In genomic region chr6:56831334-56831733, GRCh38 we compare ENCODE assay signal across 26 cellular contexts.
A peak's percentile ranks its signal among the peaks of the same experiment; 100 is the strongest.
DNase-seq lines count a peak whose midpoint lies in the region; ATAC-seq and TF ChIP-seq lines count a peak whose summit lies in the region.
"Had no signal": no experiment of that assay in that cellular context is flagged by ENCODE, and none has a peak within 500 bp of the region (broad histone marks: within the 10 kb centered on the region; RNA-seq: fewer than 3 reads in every experiment).

No MANE protein-coding gene starts in this region.

- H3K4me1 ChIP-seq in cardiac muscle cell (ENCODE audit: low read depth) (peaks cover 27% of the 10 kb centered on the region), HEK293 (ENCODE audit: control insufficient read depth, insufficient read depth, low read length) (peaks cover 4% of the 10 kb centered on the region; the same call in 1 of the 2 replicates), gastrocnemius medialis (peaks cover 70 to 80% of the 10 kb centered on the region in 2 donors), body of pancreas (no peaks in the 10 kb centered on the region)
- H3K4me1 ChIP-seq: Caco-2 had no signal

- H3K4me3 ChIP-seq in cardiac muscle cell: no peak overlapping the region
- no peak overlapping the region for H3K4me3 ChIP-seq in HEK293 (ENCODE audit: low read depth, low read length)
- H3K4me3 ChIP-seq in gastrocnemius medialis: no peak overlapping the region
- H3K4me3 ChIP-seq in body of pancreas: no peak overlapping the region

- TF ChIP-seq CTCF in cardiac muscle cell (IDR thresholded peaks at IDR 0.05; ENCODE audit: low read depth, low read length) (no peak), HEK293 (tag by site-specific recombination; IDR thresholded peaks at IDR 0.05) (no peak), gastrocnemius medialis (IDR thresholded peaks at IDR 0.05 in 4 of 5, conservative IDR thresholded peaks at IDR 0.05 in 1 of 5) (no peak), body of pancreas (IDR thresholded peaks at IDR 0.05) (no peak)

- no peaks in the 10 kb centered on the region for H3K27me3 ChIP-seq in cardiac muscle cell
- H3K27me3 ChIP-seq in gastrocnemius medialis: no peaks in the 10 kb centered on the region
- H3K27me3 ChIP-seq in body of pancreas: no peaks in the 10 kb centered on the region

- CTCF ChIA-PET in HEK293 (lab: Yijun Ruan, JAX): no interaction called here

- TF ChIP-seq POLR2A in gastrocnemius medialis (IDR thresholded peaks at IDR 0.05) (no peak), body of pancreas (IDR thresholded peaks at IDR 0.05) (no peak)

- DNase-seq in cardiac muscle cell (ENCODE audit: low read depth in 1 of 2, low spot score in 1 of 2) (peak in 1 of 2 donors; percentile 49), left cardiac atrium (no peak), amniotic epithelial cell (ENCODE audit: low read depth) (peak; percentile 62), gastrocnemius medialis (no peak), body of pancreas (no peak), DMS114 treated with DMSO at 0.1 percent for 48 hours (lab: John Stamatoyannopoulos, UW; ENCODE audit: unreplicated experiment) (no peak)
- DNase-seq: Caco-2; CD8-positive, alpha-beta T cell; DMS79; EL; GDM1; H7; NCI-H1092; NCI-H1417 treated with DMSO at 0.1 percent for 48 hours; NCI-H1694 treated with DMSO at 0.1 percent for 48 hours; NCI-H2081; NCI-H2171 treated with DMSO at 0.1 percent for 48 hours; NCI-H345; NCI-H510A treated with DMSO at 0.1 percent for 48 hours; NCI-H748 treated with DMSO at 0.1 percent for 48 hours; PC-3; SHP77 had no signal

- in situ Hi-C loops in gastrocnemius medialis (cut with MboI; ENCODE audit: low sequenced_read_pairs in 4 of 4): no loop called here

- peak overlapping the region; percentile 8 for H3K27ac ChIP-seq in cardiac muscle cell
- no peak overlapping the region for H3K27ac ChIP-seq in HEK293 (ENCODE audit: extremely low read depth, low read depth, low read length)
- H3K27ac ChIP-seq in gastrocnemius medialis: peak overlapping the region; percentile 12 to 81 (median 58)
- H3K27ac ChIP-seq in body of pancreas: no peak overlapping the region
- H3K27ac ChIP-seq: 22Rv1, C4-2B had no signal

- H3K36me3 ChIP-seq in cardiac muscle cell: no peaks in the 10 kb centered on the region
- H3K36me3 ChIP-seq in HEK293 (ENCODE audit: control insufficient read depth in 2 of 2, insufficient read depth in 1 of 2, low read length in 2 of 2): no peaks in the 10 kb centered on the region
- no peaks in the 10 kb centered on the region for H3K36me3 ChIP-seq in gastrocnemius medialis
- no peaks in the 10 kb centered on the region for H3K36me3 ChIP-seq in body of pancreas (replicated peaks in 1 of 2; ENCODE audit: insufficient read depth in 1 of 2, low read depth in 2 of 2)

- H3K9me3 ChIP-seq in cardiac muscle cell (ENCODE audit: low read depth): no peaks in the 10 kb centered on the region
- no peaks in the 10 kb centered on the region for H3K9me3 ChIP-seq in HEK293 (ENCODE audit: control insufficient read depth, insufficient read depth, low read depth, low read length)
- no peaks in the 10 kb centered on the region for H3K9me3 ChIP-seq in gastrocnemius medialis
- H3K9me3 ChIP-seq in body of pancreas: no peaks in the 10 kb centered on the region
- H3K9me3 ChIP-seq: Caco-2 had no signal

- POLR2A ChIA-PET in HEK293 (lab: Yijun Ruan, JAX): no interaction called here

- ATAC-seq in left cardiac atrium (no peak), gastrocnemius medialis (peak in 1 of 2 donors; percentile 25), body of pancreas (no peak), GM19324 (IDR thresholded peaks at IDR 0.05; ENCODE audit: low FRiP score, unreplicated experiment) (no peak)
- ATAC-seq: CD8-positive, alpha-beta T cell; PC-3 had no signal

- WGBS in body of pancreas, 2 donors: 50 to 63% methylated on average over 2 of the region's 2 CpGs

- intact Hi-C loops in left cardiac atrium (cut with DNase I) (no loop called here), gastrocnemius medialis (cut with DNase I; ENCODE audit: low total_unique reads) (no loop called here), body of pancreas (cut with DNase I) (no loop called here)

TF ChIP-seq in HEK293, 187 proteins besides CTCF, POLR2A, EP300 and RAD21:
- peak; percentile 48 for TF ChIP-seq ZFHX2 (tag by site-specific recombination; conservative IDR thresholded peaks at IDR 0.05)
- TF ChIP-seq ZNF621 (tag by site-specific recombination; IDR thresholded peaks at IDR 0.05): no peak
- TF ChIP-seq ZBTB17 (tag by site-specific recombination; IDR thresholded peaks at IDR 0.05): no peak
- TF ChIP-seq ZNF16 (tag by site-specific recombination; IDR thresholded peaks at IDR 0.05; ENCODE audit: low read depth): no peak
- no peak for TF ChIP-seq ZNF138 (tag by site-specific recombination; IDR thresholded peaks at IDR 0.05; ENCODE audit: borderline replicate concordance)
- TF ChIP-seq EGR2 (tag by site-specific recombination; IDR thresholded peaks at IDR 0.05; ENCODE audit: low read depth): 0 out of 2 replicates have a peak, but pooled peaks have one; percentile 25
TF ChIP-seq in HEK293: peak in this region for 2.

Comparison
In these comparisons a context has a peak if more than half of its experiments do, and no peak if none do; other contexts are left out.
1. H3K27ac ChIP-seq: peak in cardiac muscle cell (single experiment) and gastrocnemius medialis (4 of 4); none in HEK293 (single experiment) and body of pancreas (0 of 4).